In the genomic region with DNA sequence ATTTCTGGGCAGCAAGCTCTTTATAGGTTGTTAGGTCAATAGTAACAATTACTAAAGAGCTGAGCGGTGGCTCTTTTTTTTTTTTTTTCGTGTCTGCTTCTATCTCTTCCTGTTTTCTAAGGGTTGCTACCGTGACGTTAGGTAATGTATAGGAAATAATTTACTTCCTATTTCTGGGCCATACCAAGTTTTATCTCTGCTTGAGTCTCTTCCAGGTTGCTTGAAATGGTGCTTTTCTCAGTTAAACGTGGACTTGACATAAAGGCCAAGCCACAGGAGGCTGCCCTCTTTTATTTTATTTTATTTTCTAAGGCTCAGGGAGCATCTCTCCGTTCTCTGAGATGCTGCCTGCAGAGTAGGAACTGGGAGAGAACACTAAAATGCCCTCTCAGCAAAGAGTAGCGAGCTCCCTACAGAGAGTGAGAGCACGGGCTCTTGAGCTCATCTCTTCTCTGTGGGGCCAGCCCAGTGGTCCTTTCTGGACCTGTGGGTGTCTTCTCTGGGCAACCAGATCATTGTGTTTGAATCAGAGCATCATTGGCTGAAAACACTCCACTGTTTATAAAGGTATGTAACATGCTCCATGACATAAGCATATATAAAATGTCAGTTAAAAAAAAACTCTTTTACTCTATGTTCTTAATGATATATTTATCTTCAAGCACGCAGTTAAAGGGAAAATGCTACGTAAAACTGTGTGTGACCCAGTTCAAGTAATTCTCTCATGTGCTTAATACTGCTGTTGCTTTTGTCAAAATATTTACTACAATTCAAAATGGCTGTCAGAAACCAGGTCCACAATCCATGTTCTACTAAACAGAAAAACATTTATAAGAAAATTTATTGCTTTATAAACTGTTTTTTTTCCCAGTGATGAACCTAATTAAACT, we compare ENCODE assay signal across 1 cellular context.
TF ChIP-seq lines count a peak whose summit lies in the region.

Gene ZNF831 (plus strand): TSS at position 181 of the 890 bp plus-strand sequence. CDS start 27,199 bp downstream, outside the sequence.

TF ChIP-seq in HepG2, 621 proteins besides CTCF, POLR2A, EP300 and RAD21:
- TF ChIP-seq ZNF350 (CRISPR knock-in tag; IDR thresholded peaks at IDR 0.05; ENCODE audit: borderline replicate concordance, low read depth) (no peak), ATF7-NPFF (CRISPR knock-in tag; IDR thresholded peaks at IDR 0.05; ENCODE audit: low read depth) (no peak), KLF9 (CRISPR knock-in tag; IDR thresholded peaks at IDR 0.05; ENCODE audit: low read depth) (no peak), BRF2 (CRISPR knock-in tag; IDR thresholded peaks at IDR 0.05) (no peak), FOSL1 (CRISPR knock-in tag; IDR thresholded peaks at IDR 0.05; ENCODE audit: borderline replicate concordance) (no peak), ARID3A (IDR thresholded peaks at IDR 0.05; ENCODE audit: low read depth, low read length) (no peak), ZNF644 (CRISPR knock-in tag; IDR thresholded peaks at IDR 0.05; ENCODE audit: low read depth) (no peak), KAT2B (IDR thresholded peaks at IDR 0.05; ENCODE audit: borderline replicate concordance, low read depth, low read length) (no peak), ZSCAN25 (CRISPR knock-in tag; IDR thresholded peaks at IDR 0.05) (no peak), HIVEP1 (CRISPR knock-in tag; IDR thresholded peaks at IDR 0.05) (no peak), ZNF550 (CRISPR knock-in tag; IDR thresholded peaks at IDR 0.05; ENCODE audit: borderline replicate concordance) (no peak), ZNF816 (CRISPR knock-in tag; IDR thresholded peaks at IDR 0.05; ENCODE audit: borderline replicate concordance) (no peak), ZBTB3 (CRISPR knock-in tag; IDR thresholded peaks at IDR 0.05; ENCODE audit: borderline replicate concordance, low read depth) (no peak), MBD4 (IDR thresholded peaks at IDR 0.05; ENCODE audit: borderline replicate concordance, low read length) (no peak), MNT (IDR thresholded peaks at IDR 0.05) (no peak), NCOA2 (CRISPR knock-in tag; IDR thresholded peaks at IDR 0.05) (no peak), SSRP1 (CRISPR knock-in tag; IDR thresholded peaks at IDR 0.05) (no peak)
- TF ChIP-seq, protein P1, sequence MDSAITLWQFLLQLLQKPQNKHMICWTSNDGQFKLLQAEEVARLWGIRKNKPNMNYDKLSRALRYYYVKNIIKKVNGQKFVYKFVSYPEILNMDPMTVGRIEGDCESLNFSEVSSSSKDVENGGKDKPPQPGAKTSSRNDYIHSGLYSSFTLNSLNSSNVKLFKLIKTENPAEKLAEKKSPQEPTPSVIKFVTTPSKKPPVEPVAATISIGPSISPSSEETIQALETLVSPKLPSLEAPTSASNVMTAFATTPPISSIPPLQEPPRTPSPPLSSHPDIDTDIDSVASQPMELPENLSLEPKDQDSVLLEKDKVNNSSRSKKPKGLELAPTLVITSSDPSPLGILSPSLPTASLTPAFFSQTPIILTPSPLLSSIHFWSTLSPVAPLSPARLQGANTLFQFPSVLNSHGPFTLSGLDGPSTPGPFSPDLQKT (CRISPR knock-in tag; IDR thresholded peaks at IDR 0.05; ENCODE audit: borderline replicate concordance), result no peak
- TF ChIP-seq, protein P2, sequence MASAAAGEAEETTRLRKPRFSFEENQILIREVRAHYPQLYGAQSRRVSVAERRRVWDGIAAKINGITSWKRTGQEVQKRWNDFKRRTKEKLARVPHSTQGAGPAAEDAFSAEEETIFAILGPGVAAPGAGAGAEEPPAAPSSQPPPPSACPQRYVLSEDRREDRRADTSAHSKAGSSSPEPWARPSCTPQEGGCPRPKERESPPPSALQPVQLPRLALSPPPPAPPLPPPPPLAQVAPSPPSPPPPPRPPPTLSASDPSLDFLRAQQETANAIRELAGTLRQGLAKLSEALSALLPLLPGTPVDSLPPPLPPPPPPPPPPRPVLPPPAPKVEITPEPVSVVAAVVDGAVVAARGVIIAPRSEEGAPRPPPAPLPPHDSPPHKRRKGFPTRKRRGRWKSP (CRISPR knock-in tag; IDR thresholded peaks at IDR 0.05), result no peak
